ENCODE assay signal across 10 cellular contexts in the genomic region with DNA sequence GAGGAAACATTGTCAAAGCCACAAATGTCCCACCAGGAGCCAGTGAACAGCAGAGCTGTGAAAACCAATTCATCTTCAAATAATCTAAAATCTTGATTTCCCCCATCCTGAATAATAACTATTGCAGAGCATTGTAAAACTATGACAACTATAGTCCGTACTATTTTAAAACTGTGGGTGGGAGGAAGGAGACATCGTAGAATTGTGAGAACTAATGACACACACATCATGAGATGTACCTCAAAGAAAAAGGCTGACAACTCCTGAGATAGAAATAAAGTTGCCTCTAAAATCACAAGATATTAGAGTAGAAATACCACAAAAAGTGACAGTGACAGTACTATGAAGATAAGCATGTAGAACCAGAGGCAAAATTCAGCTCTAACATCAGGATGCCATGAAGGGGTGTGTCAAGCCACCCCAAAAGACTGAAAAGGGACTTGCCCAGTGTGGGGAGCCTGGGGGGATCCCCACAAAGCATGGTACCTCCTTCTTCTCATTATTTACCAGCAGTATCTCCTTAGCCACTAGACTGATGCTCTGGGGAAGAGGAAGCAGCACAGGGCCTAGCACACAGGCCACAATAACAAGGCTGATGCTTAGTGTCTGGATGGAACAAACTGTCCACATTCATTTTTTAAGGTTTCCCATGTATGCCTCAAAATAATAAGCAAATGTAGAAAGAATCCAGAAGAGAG. TPM values are rescaled to one million over a fixed set of nuclear protein-coding genes. Genes with fewer than 3 reads are reported as not detected.
DNase-seq lines count a peak whose midpoint lies in the region; ATAC-seq and TF ChIP-seq lines count a peak whose summit lies in the region.
"Had no signal": no experiment of that assay in that cellular context is flagged by ENCODE, and none has a peak within 500 bp of the region (broad histone marks: within the 10 kb centered on the region; RNA-seq: fewer than 3 reads in every experiment).

No MANE protein-coding gene starts in this region.

- H3K9me3 Mint-ChIP-seq in CD8-positive, alpha-beta T cell: no peaks in the 10 kb centered on the region
- H3K9me3 Mint-ChIP-seq in activated T-helper 17 cell treated with anti-CD3 and anti-CD28 coated beads, Interleukin-2, amount 50 U/mL, for 72 hours: no peaks in the 10 kb centered on the region

- H3K27ac Mint-ChIP-seq in CD8-positive, alpha-beta T cell: peak overlapping the region; percentile 78
- H3K27ac Mint-ChIP-seq in activated T-helper 17 cell treated with anti-CD3 and anti-CD28 coated beads, Interleukin-2, amount 50 U/mL, for 72 hours: peak overlapping the region; percentile 55

- H3K4me3 Mint-ChIP-seq in CD8-positive, alpha-beta T cell: peak overlapping the region; percentile 20
- H3K4me3 Mint-ChIP-seq in activated T-helper 17 cell treated with anti-CD3 and anti-CD28 coated beads, Interleukin-2, amount 50 U/mL, for 72 hours: peak overlapping the region; percentile 42

- peak; percentile 98 for ATAC-seq in CD8-positive, alpha-beta T cell
- ATAC-seq in GM19035 (IDR thresholded peaks at IDR 0.05; ENCODE audit: unreplicated experiment) (peak; percentile 88), HG02884 (IDR thresholded peaks at IDR 0.05; ENCODE audit: unreplicated experiment) (peak; percentile 85)
- peak; percentile 98 for ATAC-seq in activated T-helper 17 cell treated with anti-CD3 and anti-CD28 coated beads, Interleukin-2, amount 50 U/mL, for 72 hours (replicated peaks)

- no peaks in the 10 kb centered on the region for H3K27me3 ChIP-seq in CD8-positive, alpha-beta T cell (ENCODE audit: insufficient read depth, low read length)

- intact Hi-C loops in CD8-positive, alpha-beta T cell (cut with DNase I, micrococcal nuclease): loop anchor here in 1 of 2 experiments (2.0 kb wide), 1 partner anchor 45 kb away; a partner anchor contains a TSS

- H3K36me3 ChIP-seq in CD8-positive, alpha-beta T cell (ENCODE audit: insufficient read depth, low read length): no peaks in the 10 kb centered on the region

- H3K9me3 ChIP-seq in CD8-positive, alpha-beta T cell (ENCODE audit: low read length): no peaks in the 10 kb centered on the region

- no peak overlapping the region for H3K27ac ChIP-seq in CD8-positive, alpha-beta T cell (ENCODE audit: low read depth, low read length)

- peaks cover 7% of the 10 kb centered on the region for H3K4me1 ChIP-seq in CD8-positive, alpha-beta T cell (ENCODE audit: insufficient read depth, low read length)

- no peaks in the 10 kb centered on the region for H3K27me3 Mint-ChIP-seq in CD8-positive, alpha-beta T cell (ENCODE audit: low read depth)
- H3K27me3 Mint-ChIP-seq in activated T-helper 17 cell treated with anti-CD3 and anti-CD28 coated beads, Interleukin-2, amount 50 U/mL, for 72 hours: no peaks in the 10 kb centered on the region

- peaks cover 10% of the 10 kb centered on the region for H3K36me3 Mint-ChIP-seq in CD8-positive, alpha-beta T cell
- peaks cover 8% of the 10 kb centered on the region for H3K36me3 Mint-ChIP-seq in activated T-helper 17 cell treated with anti-CD3 and anti-CD28 coated beads, Interleukin-2, amount 50 U/mL, for 72 hours (ENCODE audit: low read depth)

- H3K4me1 Mint-ChIP-seq in CD8-positive, alpha-beta T cell (ENCODE audit: low read depth): peaks cover 51% of the 10 kb centered on the region
- H3K4me1 Mint-ChIP-seq in activated T-helper 17 cell treated with anti-CD3 and anti-CD28 coated beads, Interleukin-2, amount 50 U/mL, for 72 hours: peaks cover 16% of the 10 kb centered on the region

- POLR2A ChIA-PET in CD8-positive, alpha-beta T cell (lab: Charles Lee): no interaction called here

- no peak overlapping the region for H3K4me3 ChIP-seq in CD8-positive, alpha-beta T cell (ENCODE audit: low read depth, low read length)

- no peak for TF ChIP-seq CTCF in CD8-positive, alpha-beta T cell (IDR thresholded peaks at IDR 0.05)

- CTCF ChIA-PET in CD8-positive, alpha-beta T cell (lab: Charles Lee): interaction anchor here (1.4 to 1.6 kb wide), 2 partner anchors 14 to 33 kb away, joined by 3 to 4 read pairs; a partner anchor contains a TSS

- DNase-seq in CD8-positive, alpha-beta T cell: peak in 1 of 7 experiments; percentile 45
- no peak for DNase-seq in H4 (ENCODE audit: low spot score)
- no peak for DNase-seq in GDM1 (lab: John Stamatoyannopoulos, UW)
- no peak for DNase-seq in NCI-H2107 treated with DMSO at 0.1 percent for 48 hours (lab: John Stamatoyannopoulos, UW; ENCODE audit: unreplicated experiment)
- no peak for DNase-seq in DMS 273 treated with DMSO at 0.1 percent for 48 hours (lab: John Stamatoyannopoulos, UW)
- DNase-seq: substantia nigra, T1000 had no signal

RNA-seq across cellular contexts. Expression of a gene that starts 13.4 kb away (rescaled TPM):
- total RNA-seq in CD8-positive, alpha-beta T cell: 10 to 100 TPM; 10.9 to 11.7 TPM
- total RNA-seq in activated T-helper 17 cell treated with anti-CD3 and anti-CD28 coated beads, Interleukin-2, amount 50 U/mL, for 72 hours: 10 to 100 TPM; 11.5 to 14.3 TPM
- total RNA-seq in H4 (2014; rRNA removed; shearing (Covaris generic)): 3.1 and 3.6 TPM in 2 replicates

RNA-seq across cellular contexts. Expression of a gene that starts 31.6 kb away (rescaled TPM):
- total RNA-seq in CD8-positive, alpha-beta T cell: not detected
- total RNA-seq in activated T-helper 17 cell treated with anti-CD3 and anti-CD28 coated beads, Interleukin-2, amount 50 U/mL, for 72 hours: not detected
- not detected in 2 replicates for total RNA-seq in H4 (2014; rRNA removed; shearing (Covaris generic))

RNA-seq across cellular contexts. Expression of a gene that starts 44.8 kb away (rescaled TPM):
- total RNA-seq in CD8-positive, alpha-beta T cell: not detected
- not detected for total RNA-seq in activated T-helper 17 cell treated with anti-CD3 and anti-CD28 coated beads, Interleukin-2, amount 50 U/mL, for 72 hours
- total RNA-seq in H4 (2014; rRNA removed; shearing (Covaris generic)): not detected in 2 replicates

RNA-seq across cellular contexts. Expression of a gene that starts 45.9 kb away (rescaled TPM):
- 10 to 100 TPM; 44.9 to 49.5 TPM for total RNA-seq in CD8-positive, alpha-beta T cell
- 1 to 10 TPM; 7.5 to 9.6 TPM for total RNA-seq in activated T-helper 17 cell treated with anti-CD3 and anti-CD28 coated beads, Interleukin-2, amount 50 U/mL, for 72 hours
- 13.4 and 14.2 TPM in 2 replicates for total RNA-seq in H4 (2014; rRNA removed; shearing (Covaris generic))

RNA-seq across cellular contexts. Expression of a gene that starts 57.3 kb away (rescaled TPM):
- 10 to 100 TPM; 52.4 to 52.5 TPM for total RNA-seq in CD8-positive, alpha-beta T cell
- total RNA-seq in activated T-helper 17 cell treated with anti-CD3 and anti-CD28 coated beads, Interleukin-2, amount 50 U/mL, for 72 hours: 10 to 100 TPM; 25.0 to 43.7 TPM
- 62.8 and 66.8 TPM in 2 replicates for total RNA-seq in H4 (2014; rRNA removed; shearing (Covaris generic))
